Comparison of ENCODE assay signal across 18 cellular contexts in the genomic region with DNA sequence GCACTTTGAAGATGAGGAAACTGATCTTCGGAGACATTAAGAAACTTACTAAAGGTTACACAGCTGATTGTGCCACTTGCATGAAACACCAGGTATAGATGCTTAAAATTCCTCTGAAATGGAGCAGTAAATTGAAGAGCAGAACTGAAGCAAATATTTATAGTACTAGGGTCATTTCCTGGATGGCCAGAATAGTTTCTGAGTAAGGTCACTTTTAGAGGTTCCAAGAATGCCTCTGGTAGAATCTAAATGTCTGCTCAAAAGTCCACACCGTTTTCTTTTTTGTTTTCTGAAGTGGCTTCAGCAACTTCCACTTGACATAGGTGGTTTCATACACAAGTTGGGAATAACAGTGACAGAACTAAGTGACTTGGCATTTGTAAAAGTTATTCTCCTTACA. TPM values are rescaled to one million over a fixed set of nuclear protein-coding genes. Genes with fewer than 3 reads are reported as not detected.
A peak's percentile ranks its signal among the peaks of the same experiment; 100 is the strongest.
DNase-seq lines count a peak whose midpoint lies in the region; ATAC-seq and TF ChIP-seq lines count a peak whose summit lies in the region.
"Had no signal": no experiment of that assay in that cellular context is flagged by ENCODE, and none has a peak within 500 bp of the region (broad histone marks: within the 10 kb centered on the region; RNA-seq: fewer than 3 reads in every experiment).

No MANE protein-coding gene starts in this region.

- no peak for TF ChIP-seq POLR2A in transverse colon (IDR thresholded peaks at IDR 0.05)

- H3K4me1 Mint-ChIP-seq in HFFc6 (ENCODE audit: low read depth) (peaks cover 52% of the 10 kb centered on the region), chondrocyte (ENCODE audit: low read depth) (peaks cover 20% of the 10 kb centered on the region)
- H3K4me1 Mint-ChIP-seq: T-cell had no signal

- H3K4me3 Mint-ChIP-seq in HFFc6, result peak overlapping the region; percentile 50
- H3K4me3 Mint-ChIP-seq in chondrocyte (ENCODE audit: unreplicated experiment), result no peak overlapping the region
- H3K4me3 Mint-ChIP-seq: stimulated activated naive CD8-positive, alpha-beta T cell treated with anti-CD3 and anti-CD28 coated beads, Interleukin-15, Interleukin-2, amounts not matched to agents 100 ng/mL and 50 ng/mL, for 24 hours; T-cell; WTC11 had no signal

- in situ Hi-C loops in transverse colon (cut with MboI; ENCODE audit: low pct_ligation_motif_present in 1 of 4, low pct_unique_long_range_greater_than_20kb in 1 of 4, low sequenced_read_pairs in 3 of 4), result no loop called here

- WGBS in lung, 2 donors, result 32 to 54% methylated on average over 2 of the region's 2 CpGs
- WGBS in transverse colon (ENCODE audit: low coverage in 1 of 2), 2 donors, result 20 to 29% methylated on average over 1 to 2 of the region's 2 CpGs

- H3K27me3 ChIP-seq in lung (ENCODE audit: control insufficient read depth, insufficient read depth), result no peaks in the 10 kb centered on the region
- H3K27me3 ChIP-seq in transverse colon, result no peaks in the 10 kb centered on the region
- H3K27me3 ChIP-seq: vagina had no signal

- H3K4me3 ChIP-seq in lung, result no peak overlapping the region
- H3K4me3 ChIP-seq in transverse colon, result no peak overlapping the region
- H3K4me3 ChIP-seq: vagina had no signal

- intact Hi-C loops in transverse colon (cut with DNase I; ENCODE audit: low total_unique reads), result no loop called here

- H3K9me3 ChIP-seq in lung (ENCODE audit: control insufficient read depth in 2 of 2, insufficient read depth in 1 of 2, low read length in 1 of 2) (no peaks in the 10 kb centered on the region), transverse colon (no peaks in the 10 kb centered on the region)
- H3K9me3 ChIP-seq: vagina had no signal

- H3K27ac ChIP-seq in lung (ENCODE audit: low read depth in 1 of 2, low read length in 1 of 2) (no peak overlapping the region), transverse colon (no peak overlapping the region)
- H3K27ac ChIP-seq: vagina had no signal

- H3K9me3 Mint-ChIP-seq in HFFc6 (no peaks in the 10 kb centered on the region), chondrocyte (ENCODE audit: low read depth) (no peaks in the 10 kb centered on the region)
- H3K9me3 Mint-ChIP-seq: stimulated activated naive CD8-positive, alpha-beta T cell treated with anti-CD3 and anti-CD28 coated beads, Interleukin-15, Interleukin-2, amounts not matched to agents 100 ng/mL and 50 ng/mL, for 24 hours; T-cell; WTC11 had no signal

- H3K27ac Mint-ChIP-seq in HFFc6, result peak overlapping the region; percentile 69
- H3K27ac Mint-ChIP-seq in chondrocyte (ENCODE audit: unreplicated experiment), result peak overlapping the region; percentile 47
- H3K27ac Mint-ChIP-seq: stimulated activated naive CD8-positive, alpha-beta T cell treated with anti-CD3 and anti-CD28 coated beads, Interleukin-15, Interleukin-2, amounts not matched to agents 100 ng/mL and 50 ng/mL, for 24 hours; T-cell had no signal

- H3K36me3 Mint-ChIP-seq in HFFc6 (ENCODE audit: low read depth), result no peaks in the 10 kb centered on the region
- no peaks in the 10 kb centered on the region for H3K36me3 Mint-ChIP-seq in chondrocyte (ENCODE audit: low read depth)
- H3K36me3 Mint-ChIP-seq: T-cell, WTC11 had no signal

- H3K36me3 ChIP-seq in lung (ENCODE audit: control insufficient read depth in 2 of 2, insufficient read depth in 2 of 2, low read length in 2 of 2), result no peaks in the 10 kb centered on the region
- no peaks in the 10 kb centered on the region for H3K36me3 ChIP-seq in transverse colon
- H3K36me3 ChIP-seq: vagina had no signal

- no peak for TF ChIP-seq CTCF in HFFc6 (IDR thresholded peaks at IDR 0.05)
- no peak for TF ChIP-seq CTCF in chondrocyte (IDR thresholded peaks at IDR 0.05)
- TF ChIP-seq CTCF in lung (IDR thresholded peaks at IDR 0.05; ENCODE audit: control extremely low read depth, extremely low read depth), result no peak
- TF ChIP-seq CTCF in transverse colon (IDR thresholded peaks at IDR 0.05), result no peak

- H3K27me3 Mint-ChIP-seq in HFFc6 (ENCODE audit: insufficient read depth) (no peaks in the 10 kb centered on the region), chondrocyte (ENCODE audit: low read depth) (peaks cover 1% of the 10 kb centered on the region)

- DNase-seq in AG08395 (ENCODE audit: low spot score) (peak; percentile 61), HFFc6 (peak; percentile 45), chondrocyte (ENCODE audit: low spot score) (no peak), lung (ENCODE audit: low spot score) (no peak), transverse colon (no peak), GF-D8 (lab: John Stamatoyannopoulos, UW) (no peak)
- DNase-seq in activated CD4-positive, alpha-beta T cell treated with anti-CD3 and anti-CD28 coated beads for 4 hours, result no peak
- DNase-seq in stimulated activated naive CD4-positive, alpha-beta T cell treated with Interleukin-2 at 50 U/mL for 16 hours (lab: John Stamatoyannopoulos, UW), result no peak
- DNase-seq: activated effector memory CD4-positive, alpha-beta T cell treated with Interleukin-2 at 50 U/mL for 16 hours; amygdala; kidney; NCI-H2171 treated with DMSO at 0.1 percent for 48 hours; RPMI8226; small intestine; T-cell had no signal

- TF ChIP-seq EP300 in transverse colon (IDR thresholded peaks at IDR 0.05; ENCODE audit: low read depth), result no peak

- peak; percentile 43 for ATAC-seq in lung (ENCODE audit: insufficient read depth, low FRiP score)
- ATAC-seq: T-cell had no signal

- no peaks in the 10 kb centered on the region for H3K4me1 ChIP-seq in lung (ENCODE audit: control insufficient read depth in 2 of 2, insufficient read depth in 2 of 2, low read length in 2 of 2)
- H3K4me1 ChIP-seq in transverse colon, result no peaks in the 10 kb centered on the region
- H3K4me1 ChIP-seq: vagina had no signal

RNA-seq across cellular contexts. Expression of a gene that starts 19.4 kb away (rescaled TPM):
- total RNA-seq in HFFc6 (2021; fragmentation: NEBNext Ultra II Directional; extraction: Animal tissue kit (Norgen Biotek cat#: 25700)), result not detected
- total RNA-seq in chondrocyte (not detected in 3 replicates), lung (not detected), transverse colon (not detected)
- under 1 TPM in 1 of 2 donors, not detected in 1; 0.01 TPM for polyA plus RNA-seq in lung
- total RNA-seq: kidney, vagina had no signal
- polyA plus RNA-seq: small intestine had no signal

Comparison
In these comparisons a context has a peak if more than half of its experiments do, and no peak if none do; other contexts are left out.
1. DNase-seq: peak in AG08395 (single experiment) and HFFc6 (single experiment); none in chondrocyte (single experiment), lung (single experiment), activated CD4-positive, alpha-beta T cell treated with anti-CD3 and anti-CD28 coated beads for 4 hours (0 of 2), transverse colon (single experiment), stimulated activated naive CD4-positive, alpha-beta T cell treated with Interleukin-2 at 50 U/mL for 16 hours (single experiment) and GF-D8 (single experiment).